ENCODE assay signal across 8 cellular contexts in genomic region chr15:88620995-88621772, GRCh38. TPM values are rescaled to one million over a fixed set of nuclear protein-coding genes. Genes with fewer than 3 reads are reported as not detected.
DNase-seq lines count a peak whose midpoint lies in the region; ATAC-seq and TF ChIP-seq lines count a peak whose summit lies in the region.

Gene AEN, plus strand, starts transcription at chr15:88621340. Its CDS starts 4,870 bp downstream, at chr15:88626210.

- H3K4me1 ChIP-seq in psoas muscle: peaks cover 26% of the 10 kb centered on the region
- peaks cover 0 to 4% of the 10 kb centered on the region in 2 donors for H3K4me1 ChIP-seq in uterus

- intact Hi-C loops in left ventricle myocardium superior (cut with micrococcal nuclease) (no loop called here), psoas muscle (cut with DNase I) (loop anchor here in 1 of 2 donors (5.0 kb wide), 1 partner anchor 276 kb away; the partner anchor contains the start of gene HAPLN3), uterus (cut with DNase I; ENCODE audit: low total_unique reads) (loop anchor here (10.0 kb wide), 1 partner anchor 284 kb away; no protein-coding TSS in a partner anchor)

- H3K9me3 ChIP-seq in psoas muscle: no peaks in the 10 kb centered on the region
- H3K9me3 ChIP-seq in uterus: no peaks in the 10 kb centered on the region

- TF ChIP-seq CTCF in psoas muscle (IDR thresholded peaks at IDR 0.05): no peak
- TF ChIP-seq CTCF in uterus (IDR thresholded peaks at IDR 0.05): peak in 2 of 4 experiments; percentile 26 to 34

- peak within 1 kb of the TSS; percentile 74 for H3K4me3 ChIP-seq in psoas muscle
- H3K4me3 ChIP-seq in uterus: peak within 1 kb of the TSS; percentile 64 to 92

- peak; percentile 65 for DNase-seq in NCI-H187 treated with DMSO at 0.1 percent for 48 hours (lab: John Stamatoyannopoulos, UW)
- DNase-seq in T-helper 2 cell: peak; percentile 87 to 96 (median 93)
- peak; percentile 50 to 97 (median 90) for DNase-seq in amygdala (lab: John Stamatoyannopoulos, UW)
- DNase-seq in left ventricle myocardium superior: peak; percentile 96
- DNase-seq in psoas muscle: peak; percentile 96 to 98
- DNase-seq in uterus: peak; percentile 93 to 96

- TF ChIP-seq POLR2A in GM18505 (IDR thresholded peaks at IDR 0.05; ENCODE audit: borderline replicate concordance, extremely low read depth, insufficient read depth, insufficient read length) (peak; percentile 81), uterus (IDR thresholded peaks at IDR 0.05) (peak; percentile 31 to 51)

- ATAC-seq in GM18505 (IDR thresholded peaks at IDR 0.05; ENCODE audit: unreplicated experiment): peak; percentile 93
- ATAC-seq in HG02970 (IDR thresholded peaks at IDR 0.05; ENCODE audit: low FRiP score, unreplicated experiment): peak; percentile 86
- ATAC-seq in left ventricle myocardium superior: peak; percentile 99
- ATAC-seq in psoas muscle: peak; percentile 98 to 100 (median 98)

- H3K27ac ChIP-seq in psoas muscle (peak within 1 kb of the TSS; percentile 92), uterus (peak within 1 kb of the TSS; percentile 86 to 93)

- H3K27me3 ChIP-seq in psoas muscle (ENCODE audit: insufficient read depth in 3 of 3, low read length in 2 of 3) (no peaks in the 10 kb centered on the region), uterus (no peaks in the 10 kb centered on the region)

- 0% methylated on average over 61 to 71 of the region's 71 CpGs for WGBS in psoas muscle, 3 donors

- H3K36me3 ChIP-seq in psoas muscle (ENCODE audit: insufficient read depth in 1 of 2, low read depth in 1 of 2): peaks cover 0 to 10% of the 10 kb centered on the region in 2 donors
- H3K36me3 ChIP-seq in uterus: no peaks in the 10 kb centered on the region

RNA-seq across cellular contexts. Expression of gene AEN, which starts in this region (rescaled TPM):
- total RNA-seq in left ventricle myocardium superior (9.8 TPM), psoas muscle (10 to 100 TPM; 10.1 to 46.6 (median 27.8) TPM), uterus (10 to 100 TPM in 1 of 4 donors, 1 to 10 TPM in 3; 1.0 to 20.2 (median 6.0) TPM)
- polyA plus RNA-seq in psoas muscle: 10 to 100 TPM; 25.6 to 35.2 (median 32.2) TPM

Comparison
In these comparisons a context has a peak if more than half of its experiments do, and no peak if none do; other contexts are left out.
1. Peak in every context shown above with its lines: DNase-seq, ATAC-seq, H3K4me3 ChIP-seq and H3K27ac ChIP-seq.